9 cellular contexts compared by ENCODE assay signal in genomic region chr6:44127186-44128019, GRCh38. TPM values are rescaled to one million over a fixed set of nuclear protein-coding genes. Genes with fewer than 3 reads are reported as not detected.
DNase-seq lines count a peak whose midpoint lies in the region; ATAC-seq, FAIRE-seq and TF ChIP-seq lines count a peak whose summit lies in the region.
"Had no signal": no experiment of that assay in that cellular context is flagged by ENCODE, and none has a peak within 500 bp of the region (broad histone marks: within the 10 kb centered on the region; RNA-seq: fewer than 3 reads in every experiment).

Gene MRPL14, minus strand, starts transcription at chr6:44127452. Its CDS starts 10,841 bp downstream, at chr6:44116611.
Gene TMEM63B, plus strand, starts transcription at chr6:44127554. Its CDS starts 7,031 bp downstream, at chr6:44134585.

- peaks cover 37 to 70% (median 54%) of the 10 kb centered on the region in 6 donors for H3K4me1 ChIP-seq in spleen

- ATAC-seq in HG02943 (IDR thresholded peaks at IDR 0.05; ENCODE audit: low read depth, unreplicated experiment) (peak; percentile 49), activated B cell treated with CpG ODN at 0.5 μM for 24 hours (ENCODE audit: low read depth) (peak; percentile 87)

- intact Hi-C loops in activated B cell treated with CpG ODN at 0.5 μM for 24 hours (cut with micrococcal nuclease) (loop anchor here (1.0 to 5.0 kb wide), 7 partner anchors 23 to 499 kb away; partner anchors contain the start of genes AARS2, GTPBP2, HSP90AB1 and NFKBIE), spleen (cut with DNase I; ENCODE audit: low total_unique reads) (no loop called here)

- H3K36me3 Mint-ChIP-seq in activated B cell treated with CpG ODN at 0.5 μM for 24 hours (ENCODE audit: low read depth): peaks cover 13% of the 10 kb centered on the region

- no peaks in the 10 kb centered on the region for H3K9me3 ChIP-seq in spleen

- H3K4me3 ChIP-seq in bronchial epithelial cell (ENCODE audit: low read depth, low read length) (peak within 1 kb of the TSS; percentile 89), spleen (peak within 1 kb of the TSS; percentile 82 to 97 (median 90))

- DNase-seq in DMS 273 (lab: John Stamatoyannopoulos, UW; ENCODE audit: unreplicated experiment) (peak; percentile 96), DMS 273 treated with DMSO at 0.1 percent for 48 hours (lab: John Stamatoyannopoulos, UW) (no peak), NCI-H2171 treated with DMSO at 0.1 percent for 48 hours (lab: John Stamatoyannopoulos, UW) (peak; percentile 80), activated B cell treated with CpG ODN at 0.5 μM for 24 hours (peak; percentile 89), bronchial epithelial cell (ENCODE audit: low read depth) (peak; percentile 47), inferior parietal cortex (ENCODE audit: extremely low spot score) (peak; percentile 90), spleen (peak; percentile 98)

- H3K4me3 Mint-ChIP-seq in activated B cell treated with CpG ODN at 0.5 μM for 24 hours: peak within 1 kb of the TSS; percentile 93

- H3K27ac Mint-ChIP-seq in activated B cell treated with CpG ODN at 0.5 μM for 24 hours: peak within 1 kb of the TSS; percentile 95

- H3K27me3 Mint-ChIP-seq in activated B cell treated with CpG ODN at 0.5 μM for 24 hours: no peaks in the 10 kb centered on the region

- POLR2A ChIA-PET in activated B cell treated with CpG ODN at 0.5 μM for 24 hours (lab: Charles Lee): interaction anchor here (0.6 to 1.4 kb wide), 13 partner anchors 9 to 552 kb away, joined by 3 to 11 read pairs (median 4); partner anchors contain the start of genes CDC5L, GTPBP2, HSP90AB1 and POLH

- peaks cover 2% of the 10 kb centered on the region for H3K36me3 ChIP-seq in bronchial epithelial cell (ENCODE audit: control insufficient read depth, insufficient read depth, low read length)
- H3K36me3 ChIP-seq in spleen: no peaks in the 10 kb centered on the region

- TF ChIP-seq CTCF in activated B cell treated with CpG ODN at 0.5 μM for 24 hours (IDR thresholded peaks at IDR 0.05) (no peak), bronchial epithelial cell (IDR thresholded peaks at IDR 0.05; ENCODE audit: insufficient read depth, low read length, severe bottlenecking) (no peak), spleen (IDR thresholded peaks at IDR 0.05 in 8 of 11, conservative IDR thresholded peaks at IDR 0.05 in 3 of 11) (no peak)

- CTCF ChIA-PET in activated B cell treated with CpG ODN at 0.5 μM for 24 hours (lab: Charles Lee): no interaction called here

- FAIRE-seq in bronchial epithelial cell (lab: Jason Lieb, UNC): no peak
- FAIRE-seq: A204.1 had no signal

- peak within 1 kb of the TSS; percentile 78 to 94 (median 89) for H3K27ac ChIP-seq in spleen

- H3K4me1 Mint-ChIP-seq in activated B cell treated with CpG ODN at 0.5 μM for 24 hours: peaks cover 50% of the 10 kb centered on the region

- WGBS in spleen, 5 donors: 0 to 1% (median 1%) methylated on average over 4 to 73 of the region's 80 CpGs

- H3K27me3 ChIP-seq in bronchial epithelial cell (ENCODE audit: control insufficient read depth, insufficient read depth, low read length) (no peaks in the 10 kb centered on the region), spleen (replicated peaks in 1 of 7) (no peaks in the 10 kb centered on the region)

- TF ChIP-seq POLR2A in spleen (IDR thresholded peaks at IDR 0.05): peak in 1 of 3 donors; percentile 64

- no peaks in the 10 kb centered on the region for H3K9me3 Mint-ChIP-seq in activated B cell treated with CpG ODN at 0.5 μM for 24 hours

RNA-seq across cellular contexts. Expression of gene MRPL14, which starts in this region (rescaled TPM):
- total RNA-seq in activated B cell treated with CpG ODN at 0.5 μM for 24 hours (40.5 and 45.5 TPM in 2 replicates), bronchial epithelial cell (66.3 and 90.0 TPM in 2 replicates), spleen (10 to 100 TPM; 20.2 to 31.7 (median 23.8) TPM)
- 10 to 100 TPM; 34.8 to 55.3 (median 41.4) TPM for polyA plus RNA-seq in spleen

RNA-seq across cellular contexts. Expression of gene TMEM63B, which starts in this region (rescaled TPM):
- total RNA-seq in activated B cell treated with CpG ODN at 0.5 μM for 24 hours (12.3 and 13.9 TPM in 2 replicates), bronchial epithelial cell (27.4 and 40.3 TPM in 2 replicates), spleen (10 to 100 TPM; 12.3 to 24.8 (median 19.4) TPM)
- polyA plus RNA-seq in spleen: 1 to 10 TPM; 2.8 to 8.5 (median 3.5) TPM
